ENCODE assay signal across 31 cellular contexts in genomic region chr17:10309003-10309974, GRCh38.
"Had no signal": no experiment of that assay in that cellular context is flagged by ENCODE, and none has a peak within 500 bp of the region (broad histone marks: within the 10 kb centered on the region; RNA-seq: fewer than 3 reads in every experiment).

No MANE protein-coding gene starts in this region.

- H3K4me3 ChIP-seq: SJSA1 had no signal

- H3K4me1 Mint-ChIP-seq: activated CD4-positive, alpha-beta T cell treated with anti-CD3 and anti-CD28 coated beads for 36 hours; activated CD4-positive, alpha-beta T cell treated with anti-CD3 and anti-CD28 coated beads, Interleukin-2, amount 10 ng/mL, durations not matched to agents 7 days and 5 days; brain had no signal

- H3K9ac ChIP-seq: SK-N-SH had no signal

- H3K27me3 ChIP-seq: SJSA1 had no signal

- ATAC-seq: activated CD4-positive, alpha-beta T cell treated with anti-CD3 and anti-CD28 coated beads for 36 hours; activated CD4-positive, CD25-positive, alpha-beta regulatory T cell treated with anti-CD3 and anti-CD28 coated beads, Interleukin-2, amount 50 U/mL, for 24 hours; activated CD8-positive, alpha-beta T cell treated with anti-CD3 and anti-CD28 coated beads, Interleukin-2, amount 10 ng/mL, durations not matched to agents 7 days and 5 days; activated naive CD4-positive, alpha-beta T cell treated with anti-CD3 and anti-CD28 coated beads, Interleukin-2, amount 50 U/mL, for 72 hours; activated T-cell treated with anti-CD3 and anti-CD28 coated beads, Interleukin-2, amount 50 U/mL, for 4 hours; WTC11 had no signal

- H3K9me3 Mint-ChIP-seq: activated CD4-positive, alpha-beta T cell treated with anti-CD3 and anti-CD28 coated beads, Interleukin-2, amount 10 ng/mL, durations not matched to agents 7 days and 5 days; activated naive CD4-positive, alpha-beta T cell treated with anti-CD3 and anti-CD28 coated beads for 36 hours; activated naive CD4-positive, alpha-beta T cell treated with anti-CD3 and anti-CD28 coated beads, Interleukin-2, amount 50 U/mL, for 72 hours; activated T-cell treated with anti-CD3 and anti-CD28 coated beads, Interleukin-2, amount 50 U/mL, for 4 hours; activated T-helper 1 cell treated with anti-CD3 and anti-CD28 coated beads, Interleukin-12 subunit alpha, Interleukin-12 subunit beta, Interleukin-2, Interleukin-4 antibody, amounts not matched to agents 30 ng/mL and 10 ng/mL and 1 ng/mL, durations not matched to agents 14 hours and 24 hours and 36 hours; brain; T-helper 2 cell treated with Interferon-gamma antibody and Interleukin-4, amounts not matched to agents 5 μg/mL and 100 μg/mL, for 36 hours had no signal

- H3K36me3 ChIP-seq: SJSA1 had no signal

- H3K27ac Mint-ChIP-seq: activated CD4-positive, alpha-beta T cell treated with anti-CD3 and anti-CD28 coated beads for 36 hours; activated CD4-positive, alpha-beta T cell treated with anti-CD3 and anti-CD28 coated beads, Interleukin-2, amount 10 ng/mL, durations not matched to agents 7 days and 5 days; activated CD8-positive, alpha-beta T cell treated with anti-CD3 and anti-CD28 coated beads, Interleukin-2, amount 10 ng/mL, durations not matched to agents 7 days and 5 days; activated naive CD4-positive, alpha-beta T cell treated with anti-CD3 and anti-CD28 coated beads for 36 hours; activated naive CD4-positive, alpha-beta T cell treated with anti-CD3 and anti-CD28 coated beads, Interleukin-2, amount 50 U/mL, for 72 hours; activated T-helper 1 cell treated with anti-CD3 and anti-CD28 coated beads, Interleukin-12 subunit alpha, Interleukin-12 subunit beta, Interleukin-2, Interleukin-4 antibody, amounts not matched to agents 30 ng/mL and 10 ng/mL and 1 ng/mL, durations not matched to agents 14 hours and 24 hours and 36 hours; brain; T-helper 1 cell treated with Interleukin-12 subunit alpha and Interleukin-12 subunit beta and Interleukin-4 antibody, amounts not matched to agents 30 μg/mL and 1 μg/mL, for 36 hours; T-helper 2 cell treated with Interferon-gamma antibody and Interleukin-4, amounts not matched to agents 5 μg/mL and 100 μg/mL, for 36 hours; WTC11 had no signal

- H3K36me3 Mint-ChIP-seq: activated naive CD4-positive, alpha-beta T cell treated with anti-CD3 and anti-CD28 coated beads, Interleukin-2, amount 50 U/mL, for 72 hours; brain had no signal

- H3K9me3 ChIP-seq: SJSA1, SK-N-SH had no signal

- H3K27me3 Mint-ChIP-seq: activated CD4-positive, alpha-beta T cell treated with anti-CD3 and anti-CD28 coated beads, Interleukin-2, amount 10 ng/mL, durations not matched to agents 7 days and 5 days had no signal

- FAIRE-seq: TTC549 had no signal

- H3K4me2 ChIP-seq: SK-N-SH had no signal

- H3K4me3 Mint-ChIP-seq: activated CD4-positive, alpha-beta T cell treated with anti-CD3 and anti-CD28 coated beads for 36 hours; activated CD4-positive, alpha-beta T cell treated with anti-CD3 and anti-CD28 coated beads, Interleukin-2, amount 10 ng/mL, durations not matched to agents 7 days and 5 days; activated CD8-positive, alpha-beta T cell treated with anti-CD3 and anti-CD28 coated beads, Interleukin-2, amount 10 ng/mL, durations not matched to agents 7 days and 5 days; activated naive CD4-positive, alpha-beta T cell treated with anti-CD3 and anti-CD28 coated beads for 36 hours; activated T-cell treated with anti-CD3 and anti-CD28 coated beads, Interleukin-2, amount 50 U/mL, for 4 hours; activated T-helper 1 cell treated with anti-CD3 and anti-CD28 coated beads, Interleukin-12 subunit alpha, Interleukin-12 subunit beta, Interleukin-2, Interleukin-4 antibody, amounts not matched to agents 30 ng/mL and 10 ng/mL and 1 ng/mL, durations not matched to agents 14 hours and 24 hours and 36 hours; brain; T-helper 1 cell treated with Interleukin-12 subunit alpha and Interleukin-12 subunit beta and Interleukin-4 antibody, amounts not matched to agents 30 μg/mL and 1 μg/mL, for 36 hours; T-helper 2 cell treated with Interferon-gamma antibody and Interleukin-4, amounts not matched to agents 5 μg/mL and 100 μg/mL, for 36 hours; WTC11 had no signal

- H3K27ac ChIP-seq: SJSA1 had no signal

- DNase-seq: activated CD4-positive, alpha-beta T cell treated with anti-CD3 and anti-CD28 coated beads for 36 hours; activated CD4-positive, alpha-beta T cell treated with anti-CD3 and anti-CD28 coated beads, Interleukin-2, amount 10 ng/mL, durations not matched to agents 7 days and 5 days; activated CD4-positive, alpha-beta T cell treated with anti-CD3 and anti-CD28 coated beads, Interleukin-2, amount 50 U/mL, for 48 hours; activated CD8-positive, alpha-beta T cell treated with anti-CD3 and anti-CD28 coated beads, Interleukin-2, amount 10 ng/mL, durations not matched to agents 7 days and 5 days; activated gamma-delta T cell treated with Interleukin-2 at 50 U/mL for 16 hours; activated naive CD4-positive, alpha-beta T cell treated with anti-CD3 and anti-CD28 coated beads for 36 hours; activated T-cell treated with anti-CD3 and anti-CD28 coated beads, Interleukin-2, amount 50 U/mL, for 4 hours; anterior cingulate cortex; central memory CD4-positive, alpha-beta T cell; NCI-H1092 treated with DMSO at 0.1 percent for 48 hours; NCI-H1417; NCI-H146; NCI-H187; NCI-H2029 treated with DMSO at 0.1 percent for 48 hours; NCI-H2107; NCI-H2171; NCI-H510A; NCI-H526; NCI-H748 treated with DMSO at 0.1 percent for 48 hours; NK-92 treated with Interleukin-12 subunit alpha and Interleukin-12 subunit beta, amount 100 ng/mL, for 24 hours; SHP77 treated with DMSO at 0.1 percent for 48 hours; SK-N-SH had no signal

- H3K4me1 ChIP-seq: SJSA1 had no signal

- H3K9me2 ChIP-seq: SK-N-SH had no signal
